ENCODE assay signal across 24 cellular contexts in genomic region chr5:168653611-168654010, GRCh38.
A peak's percentile ranks its signal among the peaks of the same experiment; 100 is the strongest.
DNase-seq lines count a peak whose midpoint lies in the region; ATAC-seq and TF ChIP-seq lines count a peak whose summit lies in the region.
"Had no signal": no experiment of that assay in that cellular context is flagged by ENCODE, and none has a peak within 500 bp of the region (broad histone marks: within the 10 kb centered on the region; RNA-seq: fewer than 3 reads in every experiment).

No MANE protein-coding gene starts in this region.

- H3K36me3 Mint-ChIP-seq in neural progenitor cell, result no peaks in the 10 kb centered on the region

- in situ Hi-C loops in mammary epithelial cell (cut with MboI; ENCODE audit: low sequenced_read_pairs in 2 of 2), result no loop called here

- H3K9ac ChIP-seq in mammary epithelial cell (ENCODE audit: insufficient read depth, low read length) (no peak overlapping the region), neural progenitor cell (no peak overlapping the region)

- H3K27me3 ChIP-seq in breast epithelium, result no peaks in the 10 kb centered on the region
- H3K27me3 ChIP-seq in mammary epithelial cell (ENCODE audit: insufficient read depth, low read length), result no peaks in the 10 kb centered on the region
- peaks cover 12% of the 10 kb centered on the region for H3K27me3 ChIP-seq in neural progenitor cell
- H3K27me3 ChIP-seq in vagina, result no peaks in the 10 kb centered on the region
- H3K27me3 ChIP-seq in uterus, result no peaks in the 10 kb centered on the region
- H3K27me3 ChIP-seq: heart left ventricle, neutrophil had no signal

- H3K9me3 ChIP-seq in breast epithelium (no peaks in the 10 kb centered on the region), mammary epithelial cell (replicated peaks; ENCODE audit: insufficient read depth, low read length) (no peaks in the 10 kb centered on the region), neural progenitor cell (ENCODE audit: low read depth) (no peaks in the 10 kb centered on the region), vagina (no peaks in the 10 kb centered on the region), uterus (no peaks in the 10 kb centered on the region)
- H3K9me3 ChIP-seq: neutrophil, prostate gland had no signal

- H3K79me2 ChIP-seq in mammary epithelial cell (ENCODE audit: insufficient read depth, low read length) (no peaks in the 10 kb centered on the region), neural progenitor cell (ENCODE audit: low read depth) (no peaks in the 10 kb centered on the region)

- dilution Hi-C loops in mammary epithelial cell (cut with HindIII; ENCODE audit: low sequenced_read_pairs), result no loop called here

- intact Hi-C loops in breast epithelium (cut with DNase I; ENCODE audit: low total_unique reads) (no loop called here), mammary epithelial cell (cut with micrococcal nuclease) (no loop called here), vagina (cut with DNase I) (no loop called here), uterus (cut with DNase I; ENCODE audit: low total_unique reads) (no loop called here)

- peaks cover 23% of the 10 kb centered on the region for H3K27me3 Mint-ChIP-seq in neural progenitor cell (ENCODE audit: insufficient read depth, low read depth)

- H2AFZ ChIP-seq in mammary epithelial cell (ENCODE audit: low read depth, low read length) (no peak overlapping the region), neural progenitor cell (replicated peaks) (no peak overlapping the region)
- H2AFZ ChIP-seq: PC-9 had no signal

- H3K4me3 Mint-ChIP-seq in neural progenitor cell, result peak overlapping the region; percentile 13
- H3K4me3 Mint-ChIP-seq: activated B cell treated with CpG ODN at 0.5 μM for 24 hours; CD4-positive, alpha-beta T cell; HFFc6 had no signal

- WGBS in mammary epithelial cell (ENCODE audit: low coverage, missing lambda C conversion rate), result 67% methylated on average over 3 of the region's 3 CpGs

- TF ChIP-seq POLR2A in breast epithelium (IDR thresholded peaks at IDR 0.05), result no peak
- no peak for TF ChIP-seq POLR2A in vagina (IDR thresholded peaks at IDR 0.05)
- no peak for TF ChIP-seq POLR2A in uterus (IDR thresholded peaks at IDR 0.05)

- H3K36me3 ChIP-seq in breast epithelium, result no peaks in the 10 kb centered on the region
- H3K36me3 ChIP-seq in mammary epithelial cell (ENCODE audit: insufficient read depth, low read length), result no peaks in the 10 kb centered on the region
- no peaks in the 10 kb centered on the region for H3K36me3 ChIP-seq in neural progenitor cell
- H3K36me3 ChIP-seq in vagina, result no peaks in the 10 kb centered on the region
- no peaks in the 10 kb centered on the region for H3K36me3 ChIP-seq in uterus
- H3K36me3 ChIP-seq: heart left ventricle, neutrophil, prostate gland had no signal

- H3K4me2 ChIP-seq in mammary epithelial cell (ENCODE audit: insufficient read depth, low read depth, low read length), result no peak overlapping the region
- peak overlapping the region; percentile 15 for H3K4me2 ChIP-seq in neural progenitor cell
- H3K4me2 ChIP-seq: PC-9 had no signal

- H4K20me1 ChIP-seq in mammary epithelial cell (ENCODE audit: insufficient read depth, low read length) (no peaks in the 10 kb centered on the region), neural progenitor cell (ENCODE audit: low read depth) (peaks cover 14% of the 10 kb centered on the region)

- H3K4me1 Mint-ChIP-seq in neural progenitor cell, result peaks cover 18% of the 10 kb centered on the region
- H3K4me1 Mint-ChIP-seq: activated B cell treated with CpG ODN at 0.5 μM for 24 hours had no signal

- TF ChIP-seq CTCF in breast epithelium (IDR thresholded peaks at IDR 0.05) (no peak), mammary epithelial cell (conservative IDR thresholded peaks at IDR 0.05 in 1 of 2, IDR thresholded peaks at IDR 0.05 in 1 of 2; ENCODE audit: extremely low read depth in 1 of 2, insufficient read depth in 1 of 2, low read depth in 1 of 2, low read length in 2 of 2) (no peak), neural progenitor cell (IDR thresholded peaks at IDR 0.05) (no peak), vagina (IDR thresholded peaks at IDR 0.05) (no peak), uterus (IDR thresholded peaks at IDR 0.05) (no peak)

- H3K4me1 ChIP-seq in breast epithelium (peaks cover 3 to 8% of the 10 kb centered on the region in 2 donors), mammary epithelial cell (ENCODE audit: insufficient read depth, low read length) (peaks cover 53% of the 10 kb centered on the region), neural progenitor cell (peaks cover 10% of the 10 kb centered on the region), vagina (peaks cover 21% of the 10 kb centered on the region), uterus (no peaks in the 10 kb centered on the region)
- H3K4me1 ChIP-seq: prostate gland had no signal

- no TSS peak for BruUV-seq in mammary epithelial cell (replicated peaks; lab: Mats Ljungman, UMichigan)

- DNase-seq in breast epithelium (ENCODE audit: low spot score in 2 of 2) (no peak), mammary epithelial cell (no peak), caudate nucleus (lab: John Stamatoyannopoulos, UW) (peak in 10 of 61 donors; percentile 6 to 32 (median 14)), neural progenitor cell (ENCODE audit: low spot score) (peak; percentile 22), vagina (ENCODE audit: extremely low spot score in 2 of 2) (no peak), uterus (no peak)
- DNase-seq: activated B cell treated with CpG ODN at 0.5 μM for 24 hours; activated CD4-positive, alpha-beta T cell treated with anti-CD3 and anti-CD28 coated beads, Interleukin-2, amount 50 U/mL, for 1 hour; activated naive CD4-positive, alpha-beta T cell; activated T-cell treated with anti-CD3 and anti-CD28 coated beads, Interleukin-2, amount 50 U/mL, for 48 hours; CD4-positive, alpha-beta T cell; HFFc6; Karpas-422; kidney glomerular epithelial cell; MV-4-11; NCI-H146; NK-92 treated with Interleukin-12 subunit alpha and Interleukin-12 subunit beta, amount 100 ng/mL, for 24 hours; PC-9 had no signal

- CTCF ChIA-PET in mammary epithelial cell (lab: Charles Lee; ENCODE audit: low non-redundant PET), result no interaction called here

- peaks cover 15% of the 10 kb centered on the region for H3F3A ChIP-seq in neural progenitor cell (ENCODE audit: low read depth)

- H3K4me3 ChIP-seq in breast epithelium, result no peak overlapping the region
- no peak overlapping the region for H3K4me3 ChIP-seq in mammary epithelial cell (replicated peaks in 1 of 3; ENCODE audit: insufficient read depth in 1 of 3, low read depth in 2 of 3, low read length in 3 of 3)
- H3K4me3 ChIP-seq in neural progenitor cell, result no peak overlapping the region
- no peak overlapping the region for H3K4me3 ChIP-seq in vagina
- H3K4me3 ChIP-seq in uterus, result no peak overlapping the region
- H3K4me3 ChIP-seq: heart left ventricle, PC-9, prostate gland had no signal

- peak overlapping the region; percentile 78 to 85 for H3K27ac ChIP-seq in breast epithelium
- no peak overlapping the region for H3K27ac ChIP-seq in mammary epithelial cell (ENCODE audit: insufficient read depth, low read depth, low read length)
- H3K27ac ChIP-seq in caudate nucleus (ENCODE audit: low read depth, low read length), result peak overlapping the region; percentile 26
- H3K27ac ChIP-seq in neural progenitor cell, result no peak overlapping the region
- peak overlapping the region; percentile 48 for H3K27ac ChIP-seq in vagina
- peak overlapping the region in 1 of 2 donors; percentile 56 for H3K27ac ChIP-seq in uterus
- H3K27ac ChIP-seq: HL-60, neutrophil, PC-9, prostate gland had no signal

- H3K9me3 Mint-ChIP-seq in neural progenitor cell, result peaks cover 9% of the 10 kb centered on the region
- H3K9me3 Mint-ChIP-seq: CD4-positive, alpha-beta T cell had no signal

- ATAC-seq in GM21526 (IDR thresholded peaks at IDR 0.05; ENCODE audit: low FRiP score, unreplicated experiment), result no peak
- no peak for ATAC-seq in GM19467 (IDR thresholded peaks at IDR 0.05; ENCODE audit: unreplicated experiment)

- no peak overlapping the region for H3K27ac Mint-ChIP-seq in neural progenitor cell
- H3K27ac Mint-ChIP-seq: activated B cell treated with CpG ODN at 0.5 μM for 24 hours; CD4-positive, alpha-beta T cell; HFFc6 had no signal

Comparison
In these comparisons a context has a peak if more than half of its experiments do, and no peak if none do; other contexts are left out.
1. H3K27ac ChIP-seq: peak in breast epithelium (2 of 2), caudate nucleus (single experiment) and vagina (single experiment); none in mammary epithelial cell (single experiment) and neural progenitor cell (single experiment).